In the genomic region with DNA sequence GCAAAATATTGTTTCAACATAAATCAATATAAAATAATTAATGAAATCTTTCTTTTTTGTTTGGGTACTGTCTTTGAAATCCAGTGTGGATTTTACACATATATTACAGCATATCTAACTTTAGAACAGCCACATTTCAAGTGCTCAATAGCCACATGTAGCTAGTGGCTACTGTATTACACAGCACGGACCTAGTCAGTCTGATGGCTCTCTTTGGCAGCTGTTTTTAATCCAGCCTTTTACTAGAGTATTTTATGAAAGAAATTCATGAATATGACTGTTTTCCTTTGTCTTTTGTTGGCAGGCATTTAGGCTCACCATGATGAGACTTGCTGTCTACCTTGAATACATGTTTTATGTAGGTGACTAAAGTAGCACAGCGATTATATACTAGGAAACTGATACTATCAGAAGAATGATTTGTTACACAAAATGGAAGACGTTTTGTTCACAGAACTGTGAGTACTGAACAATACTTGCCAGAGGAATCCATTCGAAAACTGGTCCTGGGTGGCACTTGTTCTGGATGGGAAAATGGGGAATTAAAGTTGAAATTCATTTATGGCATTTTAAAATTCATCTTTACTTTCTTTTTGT, we compare ENCODE assay signal across 19 cellular contexts.
DNase-seq lines count a peak whose midpoint lies in the region; ATAC-seq, FAIRE-seq and TF ChIP-seq lines count a peak whose summit lies in the region.
"Had no signal": no experiment of that assay in that cellular context is flagged by ENCODE, and none has a peak within 500 bp of the region (broad histone marks: within the 10 kb centered on the region; RNA-seq: fewer than 3 reads in every experiment).

No MANE protein-coding gene starts in this region.

- peak; percentile 53 for FAIRE-seq in islet of Langerhans (lab: Jason Lieb, UNC)
- FAIRE-seq: D721Med, GM19239, H1, HepG2, HTR-8/SVneo had no signal

- H3K4me3 Mint-ChIP-seq in chondrocyte (ENCODE audit: unreplicated experiment), result no peak overlapping the region
- H3K4me3 Mint-ChIP-seq: CD14-positive monocyte; CD8-positive, alpha-beta T cell had no signal

- no peak overlapping the region for H3K27ac ChIP-seq in transverse colon
- H3K27ac ChIP-seq: A549 had no signal

- H3K9me3 ChIP-seq in transverse colon, result no peaks in the 10 kb centered on the region
- H3K9me3 ChIP-seq: A549 had no signal

- no peaks in the 10 kb centered on the region for H3K36me3 ChIP-seq in transverse colon

- no peaks in the 10 kb centered on the region for H3K4me1 ChIP-seq in transverse colon
- H3K4me1 ChIP-seq: A549 had no signal

- TF ChIP-seq EP300 in transverse colon (IDR thresholded peaks at IDR 0.05; ENCODE audit: low read depth), result no peak

- H3K27me3 Mint-ChIP-seq in chondrocyte (ENCODE audit: low read depth), result peaks cover 4% of the 10 kb centered on the region

- 82 to 89% methylated on average over 4 of the region's 4 CpGs for WGBS in transverse colon (ENCODE audit: low coverage in 1 of 2), 2 donors

- H3K9me3 Mint-ChIP-seq in chondrocyte (ENCODE audit: low read depth), result no peaks in the 10 kb centered on the region
- H3K9me3 Mint-ChIP-seq: CD8-positive, alpha-beta T cell had no signal

- TF ChIP-seq CTCF in transverse colon (IDR thresholded peaks at IDR 0.05) (no peak), chondrocyte (IDR thresholded peaks at IDR 0.05) (no peak)

- peak; percentile 77 for ATAC-seq in SK-N-SH treated with all-trans-retinoic acid at 6 μM for 48 hours
- ATAC-seq: A549; CD8-positive, alpha-beta T cell; HCT116; HepG2 had no signal

- DNase-seq in NCI-H526 treated with DMSO at 0.1 percent for 48 hours (lab: John Stamatoyannopoulos, UW) (peak; percentile 55), transverse colon (no peak), chondrocyte (ENCODE audit: low spot score) (no peak)
- DNase-seq in stimulated activated CD4-positive, alpha-beta T cell treated with anti-CD3 and anti-CD28 coated beads, Interleukin-12 subunit alpha, Interleukin-12 subunit beta, amount 100 ng/mL, for 4 hours, result no peak
- DNase-seq: CD8-positive, alpha-beta T cell; COR-L47; DMS153; DMS79 treated with DMSO at 0.1 percent for 48 hours; GDM1 had no signal

- H3K4me3 ChIP-seq in transverse colon, result no peak overlapping the region
- H3K4me3 ChIP-seq: A549 had no signal

- intact Hi-C loops in transverse colon (cut with DNase I; ENCODE audit: low total_unique reads), result no loop called here

- no peak for TF ChIP-seq POLR2A in transverse colon (IDR thresholded peaks at IDR 0.05)

- H3K27me3 ChIP-seq in transverse colon, result no peaks in the 10 kb centered on the region

- no peak overlapping the region for H3K27ac Mint-ChIP-seq in chondrocyte (ENCODE audit: unreplicated experiment)
- H3K27ac Mint-ChIP-seq: CD14-positive monocyte; CD8-positive, alpha-beta T cell had no signal

- in situ Hi-C loops in transverse colon (cut with MboI; ENCODE audit: low pct_ligation_motif_present in 1 of 4, low pct_unique_long_range_greater_than_20kb in 1 of 4, low sequenced_read_pairs in 3 of 4), result no loop called here

- no peaks in the 10 kb centered on the region for H3K36me3 Mint-ChIP-seq in chondrocyte (ENCODE audit: low read depth)
- H3K36me3 Mint-ChIP-seq: CD14-positive monocyte; CD8-positive, alpha-beta T cell had no signal

- no peaks in the 10 kb centered on the region for H3K4me1 Mint-ChIP-seq in chondrocyte (ENCODE audit: low read depth)
- H3K4me1 Mint-ChIP-seq: CD14-positive monocyte had no signal

TF ChIP-seq in SK-N-SH treated with all-trans-retinoic acid at 6 μM for 48 hours, 23 proteins besides CTCF, POLR2A, EP300 and RAD21:
- TF ChIP-seq ZFP3 (CRISPR knock-in tag; IDR thresholded peaks at IDR 0.05) (no peak), OSR1 (CRISPR knock-in tag; IDR thresholded peaks at IDR 0.05) (no peak), CREB5 (CRISPR knock-in tag; IDR thresholded peaks at IDR 0.05; ENCODE audit: low read depth) (no peak), CSDC2 (CRISPR knock-in tag; IDR thresholded peaks at IDR 0.05) (no peak), ZC3H10 (CRISPR knock-in tag; IDR thresholded peaks at IDR 0.05) (peak; percentile 75), RARB (CRISPR knock-in tag; IDR thresholded peaks at IDR 0.05) (0 out of 2 replicates have a peak, but pooled peaks have one; percentile 63)
